ENCODE assay signal across 9 cellular contexts in the genomic region with DNA sequence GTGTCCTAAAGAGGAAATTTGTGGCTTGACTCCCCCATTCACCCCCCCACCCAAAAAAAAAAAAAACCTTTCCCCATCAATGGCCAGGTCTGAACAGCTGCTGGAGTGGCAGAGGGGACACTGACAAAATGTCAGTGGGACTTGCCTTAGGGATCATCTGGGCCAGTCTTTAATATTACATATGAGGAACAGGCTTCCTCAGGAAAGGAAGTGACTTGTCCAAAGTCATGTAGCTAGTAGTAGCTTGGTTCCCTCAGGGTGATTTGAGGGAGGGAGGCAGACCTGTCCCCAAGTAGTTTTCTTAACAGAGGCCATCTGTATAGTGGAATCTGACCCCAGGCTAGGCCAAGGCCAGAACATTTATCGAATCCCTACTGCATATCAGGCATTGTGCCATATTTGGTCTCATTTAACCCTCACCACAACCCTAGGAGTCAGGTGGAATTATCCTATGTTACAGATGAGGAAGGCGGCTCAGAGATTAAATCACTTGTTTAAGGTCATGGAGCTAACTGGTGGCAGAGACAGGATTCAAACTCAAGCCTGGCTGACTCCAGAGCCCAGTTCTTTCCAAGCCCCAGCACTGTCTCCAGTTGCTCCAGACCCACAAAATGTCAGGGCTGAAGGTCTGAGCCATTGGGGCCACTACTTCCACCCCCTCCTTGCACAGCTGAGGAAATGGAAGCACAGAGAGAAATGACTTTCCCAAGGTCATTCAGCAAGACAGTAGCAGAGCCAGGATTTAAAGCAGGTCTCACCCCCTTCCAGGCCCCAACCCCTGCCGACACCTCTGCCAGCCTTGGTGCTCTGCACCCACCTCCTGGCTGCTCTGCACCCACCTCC. TPM values are rescaled to one million over a fixed set of nuclear protein-coding genes. Genes with fewer than 3 reads are reported as not detected.
DNase-seq lines count a peak whose midpoint lies in the region; ATAC-seq and TF ChIP-seq lines count a peak whose summit lies in the region.
"Had no signal": no experiment of that assay in that cellular context is flagged by ENCODE, and none has a peak within 500 bp of the region (broad histone marks: within the 10 kb centered on the region; RNA-seq: fewer than 3 reads in every experiment).

No MANE protein-coding gene starts in this region.

- peaks cover 74% of the 10 kb centered on the region for H3K4me1 ChIP-seq in left ventricle myocardium inferior
- peaks cover 33% of the 10 kb centered on the region for H3K4me1 ChIP-seq in adipocyte (ENCODE audit: control insufficient read depth, insufficient read depth, low read length)
- H3K4me1 ChIP-seq in mucosa of rectum (ENCODE audit: control insufficient read depth in 2 of 2, insufficient read depth in 2 of 2, low read length in 2 of 2) = peaks cover 62 to 75% of the 10 kb centered on the region in 2 donors

- H3K27me3 ChIP-seq in left ventricle myocardium inferior (ENCODE audit: low read depth) (no peaks in the 10 kb centered on the region), adipocyte (replicated peaks; ENCODE audit: control insufficient read depth, insufficient read depth, low read length) (no peaks in the 10 kb centered on the region), mucosa of rectum (ENCODE audit: control insufficient read depth in 2 of 2, insufficient read depth in 2 of 2, low read length in 2 of 2) (no peaks in the 10 kb centered on the region)

- H3K36me3 ChIP-seq in left ventricle myocardium inferior = peaks cover 30% of the 10 kb centered on the region
- peaks cover 33% of the 10 kb centered on the region for H3K36me3 ChIP-seq in adipocyte (ENCODE audit: control insufficient read depth, insufficient read depth, low read length, severe bottlenecking)
- H3K36me3 ChIP-seq in mucosa of rectum (ENCODE audit: control insufficient read depth in 2 of 2, insufficient read depth in 2 of 2, low read length in 2 of 2) = peaks cover 39 to 41% of the 10 kb centered on the region in 2 donors

- H3K27ac ChIP-seq in left ventricle myocardium inferior (replicated peaks) = peak overlapping the region; percentile 95
- H3K27ac ChIP-seq in mucosa of rectum (ENCODE audit: low read depth in 2 of 2, low read length in 2 of 2) = peak overlapping the region; percentile 98 to 99

- TF ChIP-seq CTCF in left ventricle myocardium inferior (IDR thresholded peaks at IDR 0.05; ENCODE audit: borderline replicate concordance) (no peak), type B pancreatic cell (conservative IDR thresholded peaks at IDR 0.05) (no peak), omental fat pad (IDR thresholded peaks at IDR 0.05) (no peak)

- H3K9ac ChIP-seq in adipocyte (ENCODE audit: low read length) = peak overlapping the region; percentile 70
- peak overlapping the region; percentile 60 for H3K9ac ChIP-seq in mucosa of rectum (ENCODE audit: low read depth in 1 of 2, low read length in 2 of 2)

- H3K4me3 ChIP-seq in left ventricle myocardium inferior (peak overlapping the region; percentile 14), adipocyte (ENCODE audit: low read length) (no peak overlapping the region), mucosa of rectum (ENCODE audit: low read length in 2 of 2) (no peak overlapping the region)

- H3K36me3 Mint-ChIP-seq in type B pancreatic cell = no peaks in the 10 kb centered on the region

- no peak for DNase-seq in left ventricle myocardium inferior
- DNase-seq in Right ventricle myocardium inferior (ENCODE audit: missing footprints) = no peak
- no peak for DNase-seq in adipocyte (ENCODE audit: low read depth)
- DNase-seq in type B pancreatic cell (ENCODE audit: extremely low spot score, unreplicated experiment) = no peak
- DNase-seq in omental fat pad (ENCODE audit: low spot score) = no peak
- DNase-seq in AG20443 (ENCODE audit: low spot score) = no peak

- H3K4me3 Mint-ChIP-seq in type B pancreatic cell = no peak overlapping the region

- no peaks in the 10 kb centered on the region for H3K9me3 Mint-ChIP-seq in type B pancreatic cell

- ATAC-seq in Right ventricle myocardium inferior (no peak), GM18520 (IDR thresholded peaks at IDR 0.05; ENCODE audit: unreplicated experiment) (no peak), omental fat pad (ENCODE audit: low FRiP score) (no peak)

- peaks cover 24% of the 10 kb centered on the region for H3K4me1 Mint-ChIP-seq in type B pancreatic cell (ENCODE audit: unreplicated experiment)

- no peaks in the 10 kb centered on the region for H3K27me3 Mint-ChIP-seq in type B pancreatic cell

- H3K9me3 ChIP-seq in left ventricle myocardium inferior (replicated peaks) (no peaks in the 10 kb centered on the region), adipocyte (ENCODE audit: control insufficient read depth, low read length) (no peaks in the 10 kb centered on the region), mucosa of rectum (ENCODE audit: control insufficient read depth in 2 of 2, low read length in 2 of 2) (no peaks in the 10 kb centered on the region)

- intact Hi-C loops in left ventricle myocardium inferior (cut with micrococcal nuclease) (no loop called here), Right ventricle myocardium inferior (cut with DNase I) (no loop called here)

- peak overlapping the region; percentile 78 for H3K27ac Mint-ChIP-seq in type B pancreatic cell

RNA-seq across cellular contexts. Expression of a gene that starts 10.4 kb away (rescaled TPM):
- 42.8 TPM for total RNA-seq in left ventricle myocardium inferior
- 53.3 TPM for total RNA-seq in Right ventricle myocardium inferior
- total RNA-seq in type B pancreatic cell (ENCODE audit: low replicate concordance) = 38.1 and 75.9 TPM in 2 replicates
- total RNA-seq in omental fat pad = 10 to 100 TPM; 38.6 to 66.4 (median 49.2) TPM

RNA-seq across cellular contexts. Expression of a gene that starts 19.6 kb away (rescaled TPM):
- not detected for total RNA-seq in left ventricle myocardium inferior
- not detected for total RNA-seq in Right ventricle myocardium inferior
- 0.52 and 1.1 TPM in 2 replicates for total RNA-seq in type B pancreatic cell (ENCODE audit: low replicate concordance)
- total RNA-seq in omental fat pad = not detected

RNA-seq across cellular contexts. Expression of a gene that starts 20.6 kb away (rescaled TPM):
- total RNA-seq in left ventricle myocardium inferior (not detected), Right ventricle myocardium inferior (0.35 TPM), type B pancreatic cell (ENCODE audit: low replicate concordance) (1.6 and 2.4 TPM in 2 replicates), omental fat pad (under 1 TPM in 3 of 4 donors, not detected in 1; 0.36 to 0.79 (median 0.38) TPM)

RNA-seq across cellular contexts. Expression of a gene that starts 20.6 kb away (rescaled TPM):
- total RNA-seq in left ventricle myocardium inferior = not detected
- not detected for total RNA-seq in Right ventricle myocardium inferior
- not detected in 2 replicates for total RNA-seq in type B pancreatic cell (ENCODE audit: low replicate concordance)
- total RNA-seq in omental fat pad = not detected
- total RNA-seq: dermis microvascular lymphatic vessel endothelial cell had no signal

RNA-seq across cellular contexts. Expression of a gene that starts 29.8 kb away (rescaled TPM):
- 30.1 TPM for total RNA-seq in left ventricle myocardium inferior
- total RNA-seq in Right ventricle myocardium inferior = 30.8 TPM
- total RNA-seq in type B pancreatic cell (ENCODE audit: low replicate concordance) = 51.4 and 59.0 TPM in 2 replicates
- total RNA-seq in omental fat pad = 10 to 100 TPM; 26.8 to 43.8 (median 30.9) TPM
